In genomic region chrX:83892433-83892832, GRCh38 we compare ENCODE assay signal across 38 cellular contexts. TPM values are rescaled to one million over a fixed set of nuclear protein-coding genes. Genes with fewer than 3 reads are reported as not detected.
"Had no signal": no experiment of that assay in that cellular context is flagged by ENCODE, and none has a peak within 500 bp of the region (broad histone marks: within the 10 kb centered on the region; RNA-seq: fewer than 3 reads in every experiment).

No MANE protein-coding gene starts in this region.

- H3K36me3 ChIP-seq: MG63 had no signal

- H3K9ac ChIP-seq: KMS-11 had no signal

- H3K27ac ChIP-seq: KMS-11 had no signal

- H3K27me3 ChIP-seq: MG63 had no signal

- DNase-seq: Karpas-422, KG1, MG63, MM.1S, MV-4-11, NCI-H1048, NCI-H1092, NCI-H1092 treated with DMSO at 0.1 percent for 48 hours, NCI-H1105, NCI-H1105 treated with DMSO at 0.1 percent for 48 hours, NCI-H1417, NCI-H1417 treated with DMSO at 0.1 percent for 48 hours, NCI-H1436, NCI-H1436 treated with DMSO at 0.1 percent for 48 hours, NCI-H146, NCI-H1694, NCI-H1694 treated with DMSO at 0.1 percent for 48 hours, NCI-H187, NCI-H187 treated with DMSO at 0.1 percent for 48 hours, NCI-H1930, NCI-H2029, NCI-H2029 treated with DMSO at 0.1 percent for 48 hours, NCI-H2081, NCI-H2081 treated with DMSO at 0.1 percent for 48 hours, NCI-H2107, NCI-H2171, NCI-H2171 treated with DMSO at 0.1 percent for 48 hours, NCI-H2227 treated with DMSO at 0.1 percent for 48 hours, NCI-H226, NCI-H345, NCI-H446, NCI-H446 treated with DMSO at 0.1 percent for 48 hours, NCI-H510A had no signal

- H3K4me3 ChIP-seq: MG63 had no signal

- H3K4me2 ChIP-seq: KMS-11 had no signal

- H3K9me3 ChIP-seq: MG63 had no signal

RNA-seq across cellular contexts. Expression of gene CYLC1, which starts 31.5 kb away (rescaled TPM):
- total RNA-seq: LHCN-M2, M059J, MCF 10A, NCI-H460 had no signal
